Comparison of ENCODE assay signal across 10 cellular contexts in the genomic region with DNA sequence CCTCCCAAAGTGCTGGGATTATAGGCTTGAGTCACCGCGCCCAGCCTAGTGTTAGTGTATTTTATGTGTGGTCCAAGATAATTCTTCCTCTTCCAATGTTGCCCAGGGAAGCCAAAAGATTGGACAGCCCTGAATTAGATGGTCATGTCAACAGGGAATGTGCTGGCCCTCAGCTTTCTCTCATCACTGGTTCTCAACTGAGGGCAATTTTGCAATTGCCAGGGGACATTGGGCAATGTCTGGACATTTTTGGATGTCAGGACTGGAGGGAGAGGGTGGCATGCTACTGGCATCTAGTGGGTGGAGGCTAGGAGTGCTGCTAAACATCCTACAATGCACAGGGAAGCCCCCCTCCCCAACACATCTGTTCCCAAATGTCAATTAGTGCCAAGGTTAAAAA.
DNase-seq lines count a peak whose midpoint lies in the region; ATAC-seq, FAIRE-seq and TF ChIP-seq lines count a peak whose summit lies in the region.
"Had no signal": no experiment of that assay in that cellular context is flagged by ENCODE, and none has a peak within 500 bp of the region (broad histone marks: within the 10 kb centered on the region; RNA-seq: fewer than 3 reads in every experiment).

No MANE protein-coding gene starts in this region.

- H3K9me3 Mint-ChIP-seq in activated CD4-positive, alpha-beta memory T cell treated with anti-CD3 and anti-CD28 coated beads for 36 hours, result no peaks in the 10 kb centered on the region

- peak in 3 of 4 donors; percentile 10 to 25 (median 12) for ATAC-seq in right lobe of liver

- POLR2A ChIA-PET in activated CD4-positive, alpha-beta memory T cell treated with anti-CD3 and anti-CD28 coated beads for 36 hours (lab: Charles Lee), result no interaction called here

- no peak for FAIRE-seq in D721Med (lab: Jason Lieb, UNC)

- peak; percentile 6 to 15 for DNase-seq in SHP77 (lab: John Stamatoyannopoulos, UW)
- DNase-seq in SHP77 treated with DMSO at 0.1 percent for 48 hours (lab: John Stamatoyannopoulos, UW), result no peak
- no peak for DNase-seq in brain microvascular endothelial cell
- DNase-seq in right lobe of liver, result no peak
- no peak for DNase-seq in vagina (ENCODE audit: extremely low spot score in 2 of 2)
- DNase-seq in activated CD4-positive, alpha-beta memory T cell treated with anti-CD3 and anti-CD28 coated beads for 36 hours, result no peak
- DNase-seq in D721Med (ENCODE audit: insufficient read length, low spot score), result no peak
- DNase-seq in NCI-H187 treated with DMSO at 0.1 percent for 48 hours (lab: John Stamatoyannopoulos, UW), result no peak

- H3K36me3 ChIP-seq in brain microvascular endothelial cell (replicated peaks) (no peaks in the 10 kb centered on the region), right lobe of liver (no peaks in the 10 kb centered on the region), vagina (no peaks in the 10 kb centered on the region)
- H3K36me3 ChIP-seq: Peyer's patch had no signal

- in situ Hi-C loops in brain microvascular endothelial cell (cut with HindIII; ENCODE audit: low pct_ligation_motif_present, low sequenced_read_pairs), result no loop called here

- no peak overlapping the region for H3K4me3 Mint-ChIP-seq in activated CD4-positive, alpha-beta memory T cell treated with anti-CD3 and anti-CD28 coated beads for 36 hours
- H3K4me3 Mint-ChIP-seq: activated CD8-positive, alpha-beta memory T cell treated with anti-CD3 and anti-CD28 coated beads, Interleukin-2, amount 10 ng/mL, durations not matched to agents 7 days and 5 days had no signal

- H3K4me1 ChIP-seq in right lobe of liver (no peaks in the 10 kb centered on the region), vagina (peaks cover 64% of the 10 kb centered on the region)
- H3K4me1 ChIP-seq: Peyer's patch had no signal

- H3K27ac Mint-ChIP-seq in activated CD4-positive, alpha-beta memory T cell treated with anti-CD3 and anti-CD28 coated beads for 36 hours, result no peak overlapping the region
- H3K27ac Mint-ChIP-seq: activated CD8-positive, alpha-beta memory T cell treated with anti-CD3 and anti-CD28 coated beads, Interleukin-2, amount 10 ng/mL, durations not matched to agents 7 days and 5 days had no signal

- WGBS in right lobe of liver (ENCODE audit: insufficient coverage, low coverage, low lambda C conversion rate, missing lambda C conversion rate), result 100% methylated on average over 2 of the region's 2 CpGs

- CTCF ChIA-PET in activated CD4-positive, alpha-beta memory T cell treated with anti-CD3 and anti-CD28 coated beads for 36 hours (lab: Charles Lee), result interaction anchor here (0.6 to 3.5 kb wide), 7 partner anchors 17 to 635 kb away, joined by 3 to 16 read pairs (median 4); a partner anchor contains a TSS

- H3K27me3 ChIP-seq in brain microvascular endothelial cell (replicated peaks) (no peaks in the 10 kb centered on the region), right lobe of liver (no peaks in the 10 kb centered on the region), vagina (no peaks in the 10 kb centered on the region)
- H3K27me3 ChIP-seq: Peyer's patch had no signal

- H3K36me3 Mint-ChIP-seq in activated CD4-positive, alpha-beta memory T cell treated with anti-CD3 and anti-CD28 coated beads for 36 hours, result no peaks in the 10 kb centered on the region
- H3K36me3 Mint-ChIP-seq: activated CD8-positive, alpha-beta memory T cell treated with anti-CD3 and anti-CD28 coated beads, Interleukin-2, amount 10 ng/mL, durations not matched to agents 7 days and 5 days had no signal

- no peak for TF ChIP-seq POLR2A in right lobe of liver (IDR thresholded peaks at IDR 0.05)
- TF ChIP-seq POLR2A in vagina (IDR thresholded peaks at IDR 0.05), result no peak

- peak overlapping the region; percentile 27 for H3K27ac ChIP-seq in brain microvascular endothelial cell
- H3K27ac ChIP-seq in right lobe of liver, result no peak overlapping the region
- H3K27ac ChIP-seq in vagina, result peak overlapping the region; percentile 77

- H3K27me3 Mint-ChIP-seq in activated CD4-positive, alpha-beta memory T cell treated with anti-CD3 and anti-CD28 coated beads for 36 hours, result peaks cover 5% of the 10 kb centered on the region

- no peak overlapping the region for H3K4me3 ChIP-seq in brain microvascular endothelial cell (ENCODE audit: low read depth, low read length)
- H3K4me3 ChIP-seq in right lobe of liver, result no peak overlapping the region
- H3K4me3 ChIP-seq in vagina, result no peak overlapping the region
- H3K4me3 ChIP-seq: Peyer's patch had no signal

- no peaks in the 10 kb centered on the region for H3K4me1 Mint-ChIP-seq in activated CD4-positive, alpha-beta memory T cell treated with anti-CD3 and anti-CD28 coated beads for 36 hours (ENCODE audit: low read depth)

- TF ChIP-seq CTCF in brain microvascular endothelial cell (IDR thresholded peaks at IDR 0.05; ENCODE audit: low read depth, low read length, missing control alignments) (no peak), right lobe of liver (IDR thresholded peaks at IDR 0.05) (no peak), vagina (IDR thresholded peaks at IDR 0.05) (no peak), D721Med (IDR thresholded peaks at IDR 0.05; ENCODE audit: insufficient read depth, missing control alignments) (no peak)

- intact Hi-C loops in right lobe of liver (cut with DNase I) (no loop called here), vagina (cut with DNase I) (loop anchor here (5.0 to 10.0 kb wide), 2 partner anchors 36 to 316 kb away; no protein-coding TSS in a partner anchor)
- intact Hi-C loops in activated CD4-positive, alpha-beta memory T cell treated with anti-CD3 and anti-CD28 coated beads for 36 hours (cut with micrococcal nuclease), result loop anchor here (1.0 to 5.0 kb wide), 4 partner anchors 262 to 635 kb away; no protein-coding TSS in a partner anchor

- H3K9me3 ChIP-seq in right lobe of liver, result no peaks in the 10 kb centered on the region
- H3K9me3 ChIP-seq in vagina, result no peaks in the 10 kb centered on the region
- H3K9me3 ChIP-seq: Peyer's patch had no signal

Comparison
In these comparisons a context has a peak if more than half of its experiments do, and no peak if none do; other contexts are left out.
1. DNase-seq: peak in SHP77 (2 of 2); none in SHP77 treated with DMSO at 0.1 percent for 48 hours (single experiment), brain microvascular endothelial cell (single experiment), right lobe of liver (0 of 3), vagina (0 of 2), activated CD4-positive, alpha-beta memory T cell treated with anti-CD3 and anti-CD28 coated beads for 36 hours (single experiment), D721Med (single experiment) and NCI-H187 treated with DMSO at 0.1 percent for 48 hours (single experiment).
2. H3K27ac ChIP-seq: peak in brain microvascular endothelial cell (single experiment) and vagina (single experiment); none in right lobe of liver (0 of 3).
3. intact Hi-C loops: an anchor here in vagina (5.0 to 10.0 kb wide) and activated CD4-positive, alpha-beta memory T cell treated with anti-CD3 and anti-CD28 coated beads for 36 hours (1.0 to 5.0 kb wide); none called in right lobe of liver.